In genomic region chr19:2270572-2271515, GRCh38 we compare ENCODE assay signal across 1 cellular context.
TF ChIP-seq lines count a peak whose summit lies in the region.

No MANE protein-coding gene starts in this region.

TF ChIP-seq in K562, 482 proteins besides CTCF, POLR2A, EP300 and RAD21 (continued from another document and continues in another):
- TF ChIP-seq SMAD2 (IDR thresholded peaks at IDR 0.05; ENCODE audit: low read depth, low read length) (no peak), TAF15 (IDR thresholded peaks at IDR 0.05; ENCODE audit: low read depth, low read length) (no peak), ZNF282 (CRISPR knock-in tag; IDR thresholded peaks at IDR 0.05) (no peak), RCOR1 (IDR thresholded peaks at IDR 0.05; ENCODE audit: borderline replicate concordance in 1 of 2, low read depth in 2 of 2, low read length in 2 of 2) (no peak), NR1H2 (CRISPR knock-in tag; IDR thresholded peaks at IDR 0.05) (0 out of 2 replicates have a peak, but pooled peaks have one; percentile 26), ZNF436 (CRISPR knock-in tag; IDR thresholded peaks at IDR 0.05) (no peak), ZBTB7A (IDR thresholded peaks at IDR 0.05; ENCODE audit: borderline replicate concordance, control insufficient read depth, low read depth, low read length) (peak; percentile 20; the same call in 1 of the 2 replicates), ZNF280B (CRISPR knock-in tag; IDR thresholded peaks at IDR 0.05) (no peak), ZNF232 (CRISPR knock-in tag; IDR thresholded peaks at IDR 0.05) (no peak), ZBTB17 (CRISPR knock-in tag; IDR thresholded peaks at IDR 0.05) (no peak), CBX3 (IDR thresholded peaks at IDR 0.05; ENCODE audit: borderline replicate concordance in 1 of 2, low read length in 2 of 2) (no peak), ZBTB26 (CRISPR knock-in tag; IDR thresholded peaks at IDR 0.05) (no peak), RBBP5 (IDR thresholded peaks at IDR 0.05; ENCODE audit: borderline replicate concordance, insufficient read depth, low read length, poor library complexity, severe bottlenecking) (no peak), HES1 (IDR thresholded peaks at IDR 0.05; ENCODE audit: low read depth) (no peak), CAMTA2 (CRISPR knock-in tag; conservative IDR thresholded peaks at IDR 0.05) (no peak), ATF7 (IDR thresholded peaks at IDR 0.05) (peak; percentile 55), BRD9 (IDR thresholded peaks at IDR 0.05; ENCODE audit: low read depth, partially characterized antibody) (no peak), ZNF77 (CRISPR knock-in tag; IDR thresholded peaks at IDR 0.05) (no peak), FOXJ2 (tag; IDR thresholded peaks at IDR 0.05) (no peak), STAT6 (CRISPR knock-in tag; IDR thresholded peaks at IDR 0.05) (no peak), ZNF318 (IDR thresholded peaks at IDR 0.05; ENCODE audit: borderline replicate concordance in 1 of 2, low read depth in 1 of 2) (no peak), PHTF2 (CRISPR knock-in tag; IDR thresholded peaks at IDR 0.05) (0 out of 2 replicates have a peak, but pooled peaks have one; percentile 2), HOMEZ (CRISPR knock-in tag; IDR thresholded peaks at IDR 0.05) (no peak), MITF (IDR thresholded peaks at IDR 0.05) (no peak), E4F1 (CRISPR knock-in tag; IDR thresholded peaks at IDR 0.05; ENCODE audit: borderline replicate concordance) (no peak), RB1 (IDR thresholded peaks at IDR 0.05; ENCODE audit: low read depth) (no peak), ZNF165 (CRISPR knock-in tag; IDR thresholded peaks at IDR 0.05; ENCODE audit: borderline replicate concordance) (no peak), FOXP1 (CRISPR knock-in tag; IDR thresholded peaks at IDR 0.05) (peak; percentile 57; the same call in 1 of the 2 replicates), TEAD1 (CRISPR knock-in tag; IDR thresholded peaks at IDR 0.05) (no peak; a peak in 1 of 4 replicates), HDGF (IDR thresholded peaks at IDR 0.05) (no peak), ZNF511 (CRISPR knock-in tag; IDR thresholded peaks at IDR 0.05) (peak; percentile 7; the same call in 1 of the 2 replicates), POLR2G (IDR thresholded peaks at IDR 0.05; ENCODE audit: low read depth, low read length) (peak; percentile 81), ZNF583 (CRISPR knock-in tag; IDR thresholded peaks at IDR 0.05) (no peak), ADNP (tag; IDR thresholded peaks at IDR 0.05) (no peak), SMARCA4 (IDR thresholded peaks at IDR 0.05) (no peak), PPARD (CRISPR knock-in tag; IDR thresholded peaks at IDR 0.05) (no peak)
